Comparison of ENCODE assay signal across 11 cellular contexts in genomic region chr4:184477201-184477999, GRCh38. TPM values are rescaled to one million over a fixed set of nuclear protein-coding genes. Genes with fewer than 3 reads are reported as not detected.
DNase-seq lines count a peak whose midpoint lies in the region; ATAC-seq, FAIRE-seq and TF ChIP-seq lines count a peak whose summit lies in the region.
"Had no signal": no experiment of that assay in that cellular context is flagged by ENCODE, and none has a peak within 500 bp of the region (broad histone marks: within the 10 kb centered on the region; RNA-seq: fewer than 3 reads in every experiment).

No MANE protein-coding gene starts in this region.

- dilution Hi-C loops in mammary epithelial cell (cut with HindIII; ENCODE audit: low sequenced_read_pairs), result no loop called here

- H3K36me3 ChIP-seq in mammary epithelial cell (ENCODE audit: insufficient read depth, low read length) (no peaks in the 10 kb centered on the region), testis (ENCODE audit: low read depth, missing control alignments) (no peaks in the 10 kb centered on the region)
- peaks cover 0 to 15% (median 0%) of the 10 kb centered on the region in 3 experiments for H3K36me3 ChIP-seq in naive thymus-derived CD4-positive, alpha-beta T cell (ENCODE audit: control insufficient read depth in 2 of 3, insufficient read depth in 3 of 3, low read length in 3 of 3)

- H3K27me3 ChIP-seq in mammary epithelial cell (ENCODE audit: insufficient read depth, low read length) (no peaks in the 10 kb centered on the region), testis (no peaks in the 10 kb centered on the region)
- H3K27me3 ChIP-seq in naive thymus-derived CD4-positive, alpha-beta T cell (ENCODE audit: control insufficient read depth in 2 of 2, insufficient read depth in 2 of 2, low read length in 2 of 2), result no peaks in the 10 kb centered on the region

- H3K27me3 Mint-ChIP-seq in HFFc6 (ENCODE audit: insufficient read depth), result no peaks in the 10 kb centered on the region
- peaks cover 0 to 4% (median 0%) of the 10 kb centered on the region in 5 donors for H3K27me3 Mint-ChIP-seq in naive thymus-derived CD4-positive, alpha-beta T cell

- no peak overlapping the region for H3K9ac ChIP-seq in mammary epithelial cell (ENCODE audit: insufficient read depth, low read length)

- in situ Hi-C loops in mammary epithelial cell (cut with MboI; ENCODE audit: low sequenced_read_pairs in 2 of 2), result no loop called here

- 77% methylated on average over 9 of the region's 9 CpGs for WGBS in A549 (ENCODE audit: missing lambda C conversion rate)
- 32% methylated on average over 9 of the region's 9 CpGs for WGBS in mammary epithelial cell (ENCODE audit: low coverage, missing lambda C conversion rate)
- 52 to 61% methylated on average over 9 of the region's 9 CpGs for WGBS in testis, 2 donors

- no peaks in the 10 kb centered on the region for H4K20me1 ChIP-seq in mammary epithelial cell (ENCODE audit: insufficient read depth, low read length)

- ATAC-seq in A549 (no peak), HG03135 (IDR thresholded peaks at IDR 0.05; ENCODE audit: unreplicated experiment) (no peak)
- ATAC-seq in naive thymus-derived CD4-positive, alpha-beta T cell, result no peak
- ATAC-seq: left colon had no signal

- H3K27ac Mint-ChIP-seq in HFFc6, result no peak overlapping the region
- peak overlapping the region; percentile 83 to 100 (median 98) for H3K27ac Mint-ChIP-seq in naive thymus-derived CD4-positive, alpha-beta T cell

- DNase-seq in A549 (ENCODE audit: low read depth in 1 of 2, low spot score in 1 of 2) (no peak), HFFc6 (no peak), mammary epithelial cell (no peak), NCI-H524 treated with DMSO at 0.1 percent for 48 hours (lab: John Stamatoyannopoulos, UW) (no peak), testis (no peak)
- DNase-seq in naive thymus-derived CD4-positive, alpha-beta T cell, result no peak
- no peak for DNase-seq in stimulated activated CD8-positive, alpha-beta memory T cell treated with anti-CD3 and anti-CD28 coated beads, Interleukin-4, amount 100 ng/mL, for 48 hours
- DNase-seq: COR-L47, left colon, PC-9 had no signal

- POLR2A ChIA-PET in A549 (lab: Yijun Ruan, JAX), result no interaction called here
- POLR2A ChIA-PET in naive thymus-derived CD4-positive, alpha-beta T cell (lab: Charles Lee), result interaction anchor here (0.7 to 4.3 kb wide), 6 partner anchors 18 to 63 kb away, joined by 3 to 114 read pairs (median 4); no protein-coding TSS in a partner anchor

- H3K27ac ChIP-seq in A549, result no peak overlapping the region
- no peak overlapping the region for H3K27ac ChIP-seq in mammary epithelial cell (ENCODE audit: insufficient read depth, low read depth, low read length)
- peak overlapping the region; percentile 96 for H3K27ac ChIP-seq in naive thymus-derived CD4-positive, alpha-beta T cell (ENCODE audit: low read depth, low read length)
- H3K27ac ChIP-seq in testis, result no peak overlapping the region
- H3K27ac ChIP-seq: PC-9 had no signal

- TF ChIP-seq EP300 in A549 (IDR thresholded peaks at IDR 0.05), result no peak

- intact Hi-C loops in mammary epithelial cell (cut with micrococcal nuclease) (no loop called here), testis (cut with DNase I; ENCODE audit: low total_unique reads) (loop anchor here (10.0 kb wide), 1 partner anchor 83 kb away; no protein-coding TSS in a partner anchor)
- intact Hi-C loops in naive thymus-derived CD4-positive, alpha-beta T cell (cut with micrococcal nuclease), result loop anchor here (5.0 to 10.0 kb wide), 3 partner anchors 917 to 1717 kb away; partner anchors contain the start of genes ANKRD37 (in 2 of the 2), LRP2BP (in 2 of the 2), CYP4V2 (in 1 of the 2) and DCTD (in 1 of the 2)

- TF ChIP-seq POLR2A in A549 (IDR thresholded peaks at IDR 0.05; ENCODE audit: low read length), result no peak
- TF ChIP-seq POLR2A in testis (IDR thresholded peaks at IDR 0.05), result no peak

- peaks cover 5% of the 10 kb centered on the region; the same call in 1 of the 2 replicates for H3K36me3 Mint-ChIP-seq in HFFc6 (ENCODE audit: low read depth)
- H3K36me3 Mint-ChIP-seq in naive thymus-derived CD4-positive, alpha-beta T cell, result peaks cover 0 to 38% (median 15%) of the 10 kb centered on the region in 5 donors

- FAIRE-seq in A549 (lab: Jason Lieb, UNC), result no peak

- peak overlapping the region; percentile 16; the same call in 1 of the 2 replicates for H3K4me3 Mint-ChIP-seq in HFFc6
- peak overlapping the region; percentile 89 to 100 (median 99) for H3K4me3 Mint-ChIP-seq in naive thymus-derived CD4-positive, alpha-beta T cell

- no peak overlapping the region for H3K4me2 ChIP-seq in A549
- peak overlapping the region; percentile 47 for H3K4me2 ChIP-seq in mammary epithelial cell (ENCODE audit: insufficient read depth, low read depth, low read length)
- H3K4me2 ChIP-seq: PC-9 had no signal

- BruUV-seq in mammary epithelial cell (replicated peaks; lab: Mats Ljungman, UMichigan), result no TSS peak

- no peak overlapping the region for H3K4me3 ChIP-seq in A549
- no peak overlapping the region for H3K4me3 ChIP-seq in mammary epithelial cell (replicated peaks in 1 of 3; ENCODE audit: insufficient read depth in 1 of 3, low read depth in 2 of 3, low read length in 3 of 3)
- H3K4me3 ChIP-seq in naive thymus-derived CD4-positive, alpha-beta T cell (ENCODE audit: low read length), result peak overlapping the region; percentile 85
- no peak overlapping the region for H3K4me3 ChIP-seq in testis
- H3K4me3 ChIP-seq: PC-9 had no signal

- TF ChIP-seq CTCF in A549 (IDR thresholded peaks at IDR 0.05) (no peak), HFFc6 (IDR thresholded peaks at IDR 0.05) (no peak), mammary epithelial cell (conservative IDR thresholded peaks at IDR 0.05 in 1 of 2, IDR thresholded peaks at IDR 0.05 in 1 of 2; ENCODE audit: extremely low read depth in 1 of 2, insufficient read depth in 1 of 2, low read depth in 1 of 2, low read length in 2 of 2) (no peak), testis (IDR thresholded peaks at IDR 0.05) (no peak)

- TF ChIP-seq RAD21 in A549 (conservative IDR thresholded peaks at IDR 0.05 in 1 of 2, IDR thresholded peaks at IDR 0.05 in 1 of 2), result no peak

- no peaks in the 10 kb centered on the region; the same call in 2 of the 3 replicates for H3K4me1 ChIP-seq in A549
- peaks cover 13% of the 10 kb centered on the region for H3K4me1 ChIP-seq in mammary epithelial cell (ENCODE audit: insufficient read depth, low read length)
- peaks cover 13 to 27% of the 10 kb centered on the region in 2 donors for H3K4me1 ChIP-seq in naive thymus-derived CD4-positive, alpha-beta T cell (ENCODE audit: control insufficient read depth in 2 of 2, insufficient read depth in 2 of 2, low read length in 2 of 2)
- peaks cover 26% of the 10 kb centered on the region for H3K4me1 ChIP-seq in testis

- peaks cover 26% of the 10 kb centered on the region for H3K4me1 Mint-ChIP-seq in HFFc6 (ENCODE audit: low read depth)
- peaks cover 31 to 63% (median 59%) of the 10 kb centered on the region in 7 donors for H3K4me1 Mint-ChIP-seq in naive thymus-derived CD4-positive, alpha-beta T cell

- H2AFZ ChIP-seq in mammary epithelial cell (ENCODE audit: low read depth, low read length), result peak overlapping the region; percentile 52
- H2AFZ ChIP-seq: PC-9 had no signal

- CTCF ChIA-PET in A549 (lab: Yijun Ruan, JAX) (no interaction called here), mammary epithelial cell (lab: Charles Lee; ENCODE audit: low non-redundant PET) (no interaction called here)
- CTCF ChIA-PET in naive thymus-derived CD4-positive, alpha-beta T cell (lab: Charles Lee), result interaction anchor here (0.5 to 1.3 kb wide), 3 partner anchors 85 to 1026 kb away, joined by 3 to 4 read pairs (median 3); no protein-coding TSS in a partner anchor

- no peaks in the 10 kb centered on the region for H3K9me3 Mint-ChIP-seq in HFFc6
- peaks cover 0 to 8% (median 0%) of the 10 kb centered on the region in 11 donors for H3K9me3 Mint-ChIP-seq in naive thymus-derived CD4-positive, alpha-beta T cell

- no peaks in the 10 kb centered on the region for H3K9me3 ChIP-seq in A549
- H3K9me3 ChIP-seq in mammary epithelial cell (replicated peaks; ENCODE audit: insufficient read depth, low read length), result no peaks in the 10 kb centered on the region
- no peaks in the 10 kb centered on the region for H3K9me3 ChIP-seq in naive thymus-derived CD4-positive, alpha-beta T cell (ENCODE audit: control insufficient read depth in 2 of 3, low read length in 3 of 3)
- H3K9me3 ChIP-seq in testis, result no peaks in the 10 kb centered on the region

- H3K79me2 ChIP-seq in mammary epithelial cell (ENCODE audit: insufficient read depth, low read length), result peaks cover 40% of the 10 kb centered on the region

TF ChIP-seq in A549, 52 proteins besides CTCF, POLR2A, EP300 and RAD21:
- TF ChIP-seq MAFK (IDR thresholded peaks at IDR 0.05; ENCODE audit: partially characterized antibody), result peak; percentile 45
- no peak for TF ChIP-seq E2F6 (IDR thresholded peaks at IDR 0.05; ENCODE audit: borderline replicate concordance, low read depth)

RNA-seq across cellular contexts. Expression of gene IRF2, which starts 3.0 kb away (rescaled TPM):
- polyA plus RNA-seq in A549 (2011; rRNA removed) (18.5 and 23.5 TPM in 2 replicates), A549 (2017; fragmentation: RNase III; extraction: RNeasy Plus Mini Kit Qiagen cat#74134 plus additional on column Dnase treatment) (10.4 to 11.9 TPM (median 11.0 TPM) in 3 replicates), mammary epithelial cell (24.1 TPM), testis (ENCODE audit: insufficient read depth, low read depth, low replicate concordance) (13.0 TPM)
- 11.3 and 11.7 TPM in 2 replicates for polyA plus RNA-seq in A549 (2012; cell fraction: cytosol; rRNA removed)
- 10.3 and 12.2 TPM in 2 replicates for polyA plus RNA-seq in A549 (2012; cell fraction: nucleus; rRNA removed)
- polyA minus RNA-seq in A549 (2011; rRNA and poly(A)+ RNA removed), result 19.9 and 21.4 TPM in 2 replicates
- 10 to 100 TPM; 13.4 to 24.0 (median 19.7) TPM for total RNA-seq in HFFc6 (2021; fragmentation: NEBNext Ultra II Directional; extraction: Animal tissue kit (Norgen Biotek cat#: 25700))
- total RNA-seq in mammary epithelial cell (10 to 100 TPM; 22.0 to 23.3 TPM), testis (10 to 100 TPM; 16.1 to 22.3 TPM)
- 31.3 TPM for polyA minus RNA-seq in mammary epithelial cell
- 10 to 100 TPM; 31.2 to 86.3 (median 75.0) TPM for total RNA-seq in naive thymus-derived CD4-positive, alpha-beta T cell
- 10 to 100 TPM; 83.5 to 87.0 TPM for polyA plus RNA-seq in naive thymus-derived CD4-positive, alpha-beta T cell
